In the genomic region with DNA sequence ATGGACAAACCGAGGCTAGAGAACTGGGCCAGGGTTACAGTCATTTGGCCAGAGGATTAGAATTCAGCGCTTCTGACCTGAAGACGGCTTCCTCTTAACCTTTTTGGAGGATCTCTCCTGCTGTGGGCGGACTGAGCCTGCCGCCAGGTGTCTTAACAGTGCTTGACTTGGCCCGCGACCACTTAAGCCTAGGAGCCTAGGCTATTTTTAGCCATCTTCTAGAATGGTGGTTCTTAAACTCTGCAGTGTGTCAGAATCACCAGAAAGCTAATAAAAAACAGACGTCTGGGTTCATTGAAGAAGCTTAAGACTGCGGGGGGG, we compare ENCODE assay signal across 8 cellular contexts. TPM values are rescaled to one million over a fixed set of nuclear protein-coding genes. Genes with fewer than 3 reads are reported as not detected.
A peak's percentile ranks its signal among the peaks of the same experiment; 100 is the strongest.
DNase-seq lines count a peak whose midpoint lies in the region; ATAC-seq and TF ChIP-seq lines count a peak whose summit lies in the region.

No MANE protein-coding gene starts in this region.

- intact Hi-C loops in activated T-helper 1 cell treated with anti-CD3 and anti-CD28 coated beads, Interleukin-12 subunit alpha, Interleukin-12 subunit beta, Interleukin-2, Interleukin-4 antibody, amounts not matched to agents 30 ng/mL and 10 ng/mL and 1 ng/mL, durations not matched to agents 14 hours and 24 hours and 36 hours (cut with micrococcal nuclease) = loop anchor here (1.0 to 5.0 kb wide), 6 partner anchors 39 to 976 kb away; a partner anchor contains a TSS
- intact Hi-C loops in left ventricle myocardium inferior (cut with micrococcal nuclease) = no loop called here

- peak; percentile 27 for TF ChIP-seq CTCF in left ventricle myocardium inferior (IDR thresholded peaks at IDR 0.05; ENCODE audit: borderline replicate concordance)

- H3K4me1 ChIP-seq in left ventricle myocardium inferior = peaks cover 85% of the 10 kb centered on the region

- no peaks in the 10 kb centered on the region for H3K9me3 Mint-ChIP-seq in activated T-helper 1 cell treated with anti-CD3 and anti-CD28 coated beads, Interleukin-12 subunit alpha, Interleukin-12 subunit beta, Interleukin-2, Interleukin-4 antibody, amounts not matched to agents 30 ng/mL and 10 ng/mL and 1 ng/mL, durations not matched to agents 14 hours and 24 hours and 36 hours

- no peaks in the 10 kb centered on the region for H3K27me3 Mint-ChIP-seq in activated T-helper 1 cell treated with anti-CD3 and anti-CD28 coated beads, Interleukin-12 subunit alpha, Interleukin-12 subunit beta, Interleukin-2, Interleukin-4 antibody, amounts not matched to agents 30 ng/mL and 10 ng/mL and 1 ng/mL, durations not matched to agents 14 hours and 24 hours and 36 hours (ENCODE audit: insufficient read depth)

- no peaks in the 10 kb centered on the region for H3K27me3 ChIP-seq in left ventricle myocardium inferior (ENCODE audit: low read depth)

- no peak for ATAC-seq in GM21360 (IDR thresholded peaks at IDR 0.05; ENCODE audit: unreplicated experiment)

- H3K27ac Mint-ChIP-seq in activated T-helper 1 cell treated with anti-CD3 and anti-CD28 coated beads, Interleukin-12 subunit alpha, Interleukin-12 subunit beta, Interleukin-2, Interleukin-4 antibody, amounts not matched to agents 30 ng/mL and 10 ng/mL and 1 ng/mL, durations not matched to agents 14 hours and 24 hours and 36 hours = peak overlapping the region; percentile 97

- peak overlapping the region; percentile 99 for H3K4me3 Mint-ChIP-seq in activated T-helper 1 cell treated with anti-CD3 and anti-CD28 coated beads, Interleukin-12 subunit alpha, Interleukin-12 subunit beta, Interleukin-2, Interleukin-4 antibody, amounts not matched to agents 30 ng/mL and 10 ng/mL and 1 ng/mL, durations not matched to agents 14 hours and 24 hours and 36 hours

- peaks cover 51% of the 10 kb centered on the region for H3K4me1 Mint-ChIP-seq in activated T-helper 1 cell treated with anti-CD3 and anti-CD28 coated beads, Interleukin-12 subunit alpha, Interleukin-12 subunit beta, Interleukin-2, Interleukin-4 antibody, amounts not matched to agents 30 ng/mL and 10 ng/mL and 1 ng/mL, durations not matched to agents 14 hours and 24 hours and 36 hours (ENCODE audit: low read depth)

- peaks cover 6% of the 10 kb centered on the region for H3K36me3 ChIP-seq in left ventricle myocardium inferior

- no peaks in the 10 kb centered on the region for H3K9me3 ChIP-seq in left ventricle myocardium inferior (replicated peaks)

- H3K27ac ChIP-seq in left ventricle myocardium inferior (replicated peaks) = peak overlapping the region; percentile 96
- peak overlapping the region; percentile 75 to 99 (median 94) for H3K27ac ChIP-seq in skin epidermis

- DNase-seq in NCI-H510A treated with DMSO at 0.1 percent for 48 hours (lab: John Stamatoyannopoulos, UW) (peak; percentile 3), NCI-H510A (lab: John Stamatoyannopoulos, UW) (no peak), NAMALWA (ENCODE audit: low spot score) (peak; percentile 80), left ventricle myocardium inferior (no peak), inferior parietal cortex (ENCODE audit: extremely low spot score) (no peak)
- DNase-seq in activated T-helper 1 cell treated with anti-CD3 and anti-CD28 coated beads, Interleukin-12 subunit alpha, Interleukin-12 subunit beta, Interleukin-2, Interleukin-4 antibody, amounts not matched to agents 30 ng/mL and 10 ng/mL and 1 ng/mL, durations not matched to agents 14 hours and 24 hours and 36 hours (ENCODE audit: low spot score) = peak; percentile 5

- H3K36me3 Mint-ChIP-seq in activated T-helper 1 cell treated with anti-CD3 and anti-CD28 coated beads, Interleukin-12 subunit alpha, Interleukin-12 subunit beta, Interleukin-2, Interleukin-4 antibody, amounts not matched to agents 30 ng/mL and 10 ng/mL and 1 ng/mL, durations not matched to agents 14 hours and 24 hours and 36 hours (ENCODE audit: low read depth) = peaks cover 35% of the 10 kb centered on the region

- H3K4me3 ChIP-seq in left ventricle myocardium inferior (peak overlapping the region; percentile 98), skin epidermis (peak overlapping the region; percentile 83 to 98 (median 91))

RNA-seq across cellular contexts. Expression of a gene that starts 0.7 kb away (rescaled TPM):
- 249 and 292 TPM in 2 replicates for total RNA-seq in activated T-helper 1 cell treated with anti-CD3 and anti-CD28 coated beads, Interleukin-12 subunit alpha, Interleukin-12 subunit beta, Interleukin-2, Interleukin-4 antibody, amounts not matched to agents 30 ng/mL and 10 ng/mL and 1 ng/mL, durations not matched to agents 14 hours and 24 hours and 36 hours
- 507 TPM for total RNA-seq in left ventricle myocardium inferior

RNA-seq across cellular contexts. Expression of a gene that starts 0.8 kb away (rescaled TPM):
- total RNA-seq in activated T-helper 1 cell treated with anti-CD3 and anti-CD28 coated beads, Interleukin-12 subunit alpha, Interleukin-12 subunit beta, Interleukin-2, Interleukin-4 antibody, amounts not matched to agents 30 ng/mL and 10 ng/mL and 1 ng/mL, durations not matched to agents 14 hours and 24 hours and 36 hours = 35.3 and 38.7 TPM in 2 replicates
- total RNA-seq in left ventricle myocardium inferior = 22.2 TPM

RNA-seq across cellular contexts. Expression of a gene that starts 54.2 kb away (rescaled TPM):
- total RNA-seq in activated T-helper 1 cell treated with anti-CD3 and anti-CD28 coated beads, Interleukin-12 subunit alpha, Interleukin-12 subunit beta, Interleukin-2, Interleukin-4 antibody, amounts not matched to agents 30 ng/mL and 10 ng/mL and 1 ng/mL, durations not matched to agents 14 hours and 24 hours and 36 hours = 44.3 and 49.9 TPM in 2 replicates
- total RNA-seq in left ventricle myocardium inferior = 163 TPM

Comparison
In these comparisons a context has a peak if more than half of its experiments do, and no peak if none do; other contexts are left out.
1. DNase-seq: peak in NCI-H510A treated with DMSO at 0.1 percent for 48 hours (single experiment), NAMALWA (single experiment) and activated T-helper 1 cell treated with anti-CD3 and anti-CD28 coated beads, Interleukin-12 subunit alpha, Interleukin-12 subunit beta, Interleukin-2, Interleukin-4 antibody, amounts not matched to agents 30 ng/mL and 10 ng/mL and 1 ng/mL, durations not matched to agents 14 hours and 24 hours and 36 hours (single experiment); none in NCI-H510A (single experiment), left ventricle myocardium inferior (single experiment) and inferior parietal cortex (single experiment).